ENCODE assay signal across 12 cellular contexts in the genomic region with DNA sequence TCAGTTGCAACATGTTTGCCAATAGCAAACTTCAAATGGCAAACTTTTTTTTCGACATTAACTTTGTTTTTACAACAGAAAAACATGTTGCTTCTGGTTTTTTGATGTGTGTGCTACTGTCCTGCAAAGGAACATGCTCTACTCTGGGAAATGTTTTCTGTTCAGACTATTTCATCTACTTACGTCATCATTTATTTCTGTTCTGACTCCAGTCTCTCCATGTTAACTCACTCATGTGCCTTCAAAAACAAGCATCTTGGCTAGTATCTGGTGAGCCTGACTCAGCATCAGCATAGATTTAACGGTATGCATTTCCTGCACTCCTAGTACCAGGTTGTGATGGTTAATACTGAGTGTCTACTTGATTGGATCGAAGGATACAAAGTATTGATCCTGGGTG. TPM values are rescaled to one million over a fixed set of nuclear protein-coding genes. Genes with fewer than 3 reads are reported as not detected.
DNase-seq lines count a peak whose midpoint lies in the region; ATAC-seq, FAIRE-seq and TF ChIP-seq lines count a peak whose summit lies in the region.
"Had no signal": no experiment of that assay in that cellular context is flagged by ENCODE, and none has a peak within 500 bp of the region (broad histone marks: within the 10 kb centered on the region; RNA-seq: fewer than 3 reads in every experiment).

No MANE protein-coding gene starts in this region.

- DNase-seq in AG09309 (ENCODE audit: low read depth) (peak; percentile 76), RPMI7951 (ENCODE audit: low read depth) (peak; percentile 19), esophagus squamous epithelium (lab: John Stamatoyannopoulos, UW) (no peak), psoas muscle (no peak), GM12892 (ENCODE audit: insufficient read length) (no peak), T-helper 2 cell (no peak), BE2C (no peak)
- DNase-seq: activated T-cell treated with anti-CD3 and anti-CD28 coated beads, Interleukin-2, amount 50 U/mL, for 1 hour; stimulated activated CD4-positive, alpha-beta T cell treated with anti-CD3 and anti-CD28 coated beads, Interleukin-4, amount 100 ng/mL, for 1 hour had no signal

- H3K36me3 ChIP-seq in esophagus squamous epithelium (peaks cover 0 to 61% (median 16%) of the 10 kb centered on the region in 3 donors), psoas muscle (ENCODE audit: insufficient read depth in 1 of 2, low read depth in 1 of 2) (peaks cover 0 to 16% of the 10 kb centered on the region in 2 donors), BE2C (peaks cover 7% of the 10 kb centered on the region)

- peak overlapping the region; percentile 21 to 82 (median 66) for H3K27ac ChIP-seq in esophagus squamous epithelium
- peak overlapping the region; percentile 78 for H3K27ac ChIP-seq in psoas muscle

- H3K27me3 ChIP-seq in esophagus squamous epithelium (no peaks in the 10 kb centered on the region), psoas muscle (ENCODE audit: insufficient read depth in 3 of 3, low read length in 2 of 3) (no peaks in the 10 kb centered on the region), BE2C (no peaks in the 10 kb centered on the region)

- peaks cover 0 to 26% (median 3%) of the 10 kb centered on the region in 3 donors for H3K4me1 ChIP-seq in esophagus squamous epithelium
- peaks cover 25% of the 10 kb centered on the region for H3K4me1 ChIP-seq in psoas muscle
- no peaks in the 10 kb centered on the region for H3K4me1 ChIP-seq in BE2C

- intact Hi-C loops in esophagus squamous epithelium (cut with DNase I), result loop anchor here (10.0 kb wide), 2 partner anchors 59 to 209 kb away; a partner anchor contains a TSS
- intact Hi-C loops in psoas muscle (cut with DNase I), result loop anchor here in 1 of 2 donors (10.0 kb wide), 1 partner anchor 1059 kb away; no protein-coding TSS in a partner anchor

- TF ChIP-seq CTCF in AG09309 (IDR thresholded peaks at IDR 0.05; ENCODE audit: control insufficient read depth, insufficient read depth, low read depth, low read length, missing control alignments), result no peak
- TF ChIP-seq CTCF in esophagus squamous epithelium (IDR thresholded peaks at IDR 0.05), result no peak
- TF ChIP-seq CTCF in psoas muscle (IDR thresholded peaks at IDR 0.05), result no peak
- no peak for TF ChIP-seq CTCF in BE2C (IDR thresholded peaks at IDR 0.05; ENCODE audit: low read depth, low read length)

- ATAC-seq in psoas muscle (peak; percentile 66 to 92 (median 82)), GM19395 (IDR thresholded peaks at IDR 0.05; ENCODE audit: unreplicated experiment) (no peak)
- ATAC-seq: HCT116 had no signal

- no peak for FAIRE-seq in GM12892 (lab: Jason Lieb, UNC)
- FAIRE-seq: HTR-8/SVneo had no signal

- TF ChIP-seq POLR2A in esophagus squamous epithelium (IDR thresholded peaks at IDR 0.05) (no peak), GM12892 (IDR thresholded peaks at IDR 0.05; ENCODE audit: low read depth, low read length) (no peak)

- H3K4me3 ChIP-seq in AG09309 (ENCODE audit: control insufficient read depth, low read depth, low read length) (no peak overlapping the region), esophagus squamous epithelium (no peak overlapping the region), psoas muscle (no peak overlapping the region), BE2C (ENCODE audit: low read depth, low read length) (no peak overlapping the region)

- WGBS in esophagus squamous epithelium, 2 donors, result 43 to 52% methylated on average over 4 of the region's 4 CpGs
- 41 to 55% (median 46%) methylated on average over 4 of the region's 4 CpGs for whole genome bisulfite sequencing in psoas muscle, 3 donors

- H3K9me3 ChIP-seq in esophagus squamous epithelium (no peaks in the 10 kb centered on the region), psoas muscle (no peaks in the 10 kb centered on the region), BE2C (no peaks in the 10 kb centered on the region)

RNA-seq across cellular contexts. Expression of a gene that starts 36.1 kb away (rescaled TPM):
- total RNA-seq in RPMI7951 (2014; rRNA removed; shearing (Covaris generic)), result 0.24 TPM in 1 of 2 replicates, not detected in the other
- total RNA-seq in esophagus squamous epithelium, result 10 to 100 TPM; 18.3 to 33.0 (median 28.2) TPM
- total RNA-seq in psoas muscle, result under 1 TPM; 0.32 to 0.94 (median 0.62) TPM
- polyA plus RNA-seq in psoas muscle, result under 1 TPM; 0.10 to 0.20 (median 0.10) TPM
- 0.34 TPM for polyA plus RNA-seq in GM12892 (2012; ENCODE audit: missing spikeins)
- polyA plus RNA-seq in BE2C (2012; ENCODE audit: insufficient read depth, insufficient read length, low read depth), result 16.1 TPM

Comparison
In these comparisons a context has a peak if more than half of its experiments do, and no peak if none do; other contexts are left out.
1. DNase-seq: peak in AG09309 (single experiment) and RPMI7951 (single experiment); none in esophagus squamous epithelium (single experiment), psoas muscle (0 of 2), GM12892 (single experiment), T-helper 2 cell (0 of 5) and BE2C (single experiment).
2. RNA of a gene that starts 36.1 kb away (total RNA-seq): 18.3 to 33.0 TPM in esophagus squamous epithelium; 0.32 to 0.94 TPM in psoas muscle and 0.24 TPM in RPMI7951; every median in the first group is over 4 times any median in the second.